11 cellular contexts compared by ENCODE assay signal in genomic region chr16:51198349-51198748, GRCh38.
"Had no signal": no experiment of that assay in that cellular context is flagged by ENCODE, and none has a peak within 500 bp of the region (broad histone marks: within the 10 kb centered on the region; RNA-seq: fewer than 3 reads in every experiment).

No MANE protein-coding gene starts in this region.

- H3K4me3 ChIP-seq: GM23248, GM23338, HAP-1 had no signal

- H3K27ac ChIP-seq: GM23248 had no signal

- H3K4me1 ChIP-seq: HAP-1 had no signal

- H3K27ac Mint-ChIP-seq: GM23338, HFFc6 had no signal

- H3K4me3 Mint-ChIP-seq: GM23338, H9, HFFc6 had no signal

- H3K4me1 Mint-ChIP-seq: GM23338 had no signal

- FAIRE-seq: H1, H54 had no signal

- H3K4me2 ChIP-seq: GM23338 had no signal

- ATAC-seq: GM23338, HCT116 had no signal

- DNase-seq: GM23248, GOT3, H7, H9, HCEC 1CT, HFFc6 had no signal

- H3K36me3 ChIP-seq: HAP-1 had no signal
